29 cellular contexts compared by ENCODE assay signal in the genomic region with DNA sequence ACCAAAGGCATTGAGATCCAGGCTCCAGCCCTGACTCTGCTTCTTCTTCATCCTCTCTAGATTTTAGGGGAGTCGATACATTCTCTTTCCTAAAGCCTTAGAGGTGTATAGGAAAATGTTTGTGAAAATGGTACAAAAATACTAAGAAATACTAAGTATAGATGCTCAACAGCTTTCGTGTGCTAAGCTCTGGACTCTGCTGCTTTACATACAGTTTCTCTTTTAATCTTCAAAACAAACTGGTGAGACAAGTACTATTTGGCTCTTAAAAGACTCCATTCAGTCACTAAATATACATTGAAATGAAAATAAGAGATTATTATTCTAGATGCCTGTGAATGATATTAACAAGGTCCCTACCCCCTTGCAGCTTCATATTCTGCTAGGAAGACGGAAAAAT.
"Had no signal": no experiment of that assay in that cellular context is flagged by ENCODE, and none has a peak within 500 bp of the region (broad histone marks: within the 10 kb centered on the region; RNA-seq: fewer than 3 reads in every experiment).

No MANE protein-coding gene starts in this region.

- DNase-seq: MM.1S, MV-4-11, NCI-H1092, NCI-H1105, NCI-H1417 treated with DMSO at 0.1 percent for 48 hours, NCI-H1436 treated with DMSO at 0.1 percent for 48 hours, NCI-H1694 treated with DMSO at 0.1 percent for 48 hours, NCI-H187 treated with DMSO at 0.1 percent for 48 hours, NCI-H2029, NCI-H2081, NCI-H2171 treated with DMSO at 0.1 percent for 48 hours, NCI-H2227 treated with DMSO at 0.1 percent for 48 hours, NCI-H345, NCI-H446, NCI-H510A treated with DMSO at 0.1 percent for 48 hours, NCI-H526, NCI-H69, NCI-H748 treated with DMSO at 0.1 percent for 48 hours, NCI-H82, PC-9, SHP77, SIG-M5, SJCRH30, T-cell had no signal

- H3K27ac ChIP-seq: PC-9, RWPE1, SJCRH30, SK-N-MC had no signal

- H3K9me3 ChIP-seq: SJCRH30 had no signal

- H2AFZ ChIP-seq: PC-9 had no signal

- ATAC-seq: Panc1, Right ventricle myocardium inferior, SK-N-SH treated with all-trans-retinoic acid at 6 μM for 48 hours, T-cell had no signal

- H3K4me2 ChIP-seq: PC-9 had no signal

- H3K4me1 ChIP-seq: SJCRH30 had no signal

- H3K4me3 ChIP-seq: PC-9, SJCRH30, SK-N-MC had no signal

- H3K36me3 ChIP-seq: SJCRH30 had no signal
